In genomic region chr2:215431290-215431689, GRCh38 we compare ENCODE assay signal across 19 cellular contexts. TPM values are rescaled to one million over a fixed set of nuclear protein-coding genes. Genes with fewer than 3 reads are reported as not detected.
DNase-seq lines count a peak whose midpoint lies in the region; ATAC-seq and TF ChIP-seq lines count a peak whose summit lies in the region.
"Had no signal": no experiment of that assay in that cellular context is flagged by ENCODE, and none has a peak within 500 bp of the region (broad histone marks: within the 10 kb centered on the region; RNA-seq: fewer than 3 reads in every experiment).

No MANE protein-coding gene starts in this region.

- H3K9ac ChIP-seq in GM23248 (peak overlapping the region; percentile 99), mammary epithelial cell (ENCODE audit: insufficient read depth, low read length) (no peak overlapping the region), smooth muscle cell (ENCODE audit: low read depth) (peak overlapping the region; percentile 96)

- H3K36me3 ChIP-seq in GM23248 (ENCODE audit: low read depth) (peaks cover 93% of the 10 kb centered on the region), mammary epithelial cell (ENCODE audit: insufficient read depth, low read length) (peaks cover 66% of the 10 kb centered on the region), hepatocyte (replicated peaks; ENCODE audit: insufficient read depth, low read depth) (no peaks in the 10 kb centered on the region), smooth muscle cell (ENCODE audit: low read depth) (peaks cover 26% of the 10 kb centered on the region)

- in situ Hi-C loops in GM23248 (cut with MboI) = no loop called here
- in situ Hi-C loops in mammary epithelial cell (cut with MboI; ENCODE audit: low sequenced_read_pairs in 2 of 2) = no loop called here

- H3K4me2 ChIP-seq in GM23248 (ENCODE audit: unreplicated experiment) (peak overlapping the region; percentile 96), mammary epithelial cell (ENCODE audit: insufficient read depth, low read depth, low read length) (peak overlapping the region; percentile 76), hepatocyte (peak overlapping the region; percentile 79), smooth muscle cell (peak overlapping the region; percentile 90)

- no peaks in the 10 kb centered on the region for H3K27me3 ChIP-seq in GM23248 (replicated peaks; ENCODE audit: insufficient read depth)
- no peaks in the 10 kb centered on the region for H3K27me3 ChIP-seq in mammary epithelial cell (ENCODE audit: insufficient read depth, low read length)
- no peaks in the 10 kb centered on the region for H3K27me3 ChIP-seq in hepatocyte
- no peaks in the 10 kb centered on the region for H3K27me3 ChIP-seq in smooth muscle cell (ENCODE audit: low read depth)

- CTCF ChIA-PET in mammary epithelial cell (lab: Charles Lee; ENCODE audit: low non-redundant PET) = no interaction called here
- CTCF ChIA-PET in RWPE1 (lab: Yijun Ruan, JAX) = no interaction called here

- no peaks in the 10 kb centered on the region for H3K9me3 ChIP-seq in GM23248 (ENCODE audit: low read depth)
- no peaks in the 10 kb centered on the region for H3K9me3 ChIP-seq in mammary epithelial cell (replicated peaks; ENCODE audit: insufficient read depth, low read length)
- no peaks in the 10 kb centered on the region for H3K9me3 ChIP-seq in hepatocyte (ENCODE audit: low read depth)
- H3K9me3 ChIP-seq in smooth muscle cell (replicated peaks; ENCODE audit: low read depth) = no peaks in the 10 kb centered on the region

- H3K4me3 ChIP-seq in GM23248 = peak overlapping the region; percentile 99
- H3K4me3 ChIP-seq in mammary epithelial cell (replicated peaks in 1 of 3; ENCODE audit: insufficient read depth in 1 of 3, low read depth in 2 of 3, low read length in 3 of 3) = no peak overlapping the region
- no peak overlapping the region for H3K4me3 ChIP-seq in hepatocyte
- H3K4me3 ChIP-seq in smooth muscle cell = peak overlapping the region; percentile 74

- H3F3A ChIP-seq in GM23248 (ENCODE audit: insufficient read depth) = peaks cover 91% of the 10 kb centered on the region
- H3F3A ChIP-seq in smooth muscle cell (ENCODE audit: low read depth) = peaks cover 81% of the 10 kb centered on the region

- H3K9me2 ChIP-seq in GM23248 (ENCODE audit: insufficient read depth) (no peaks in the 10 kb centered on the region), hepatocyte (replicated peaks; ENCODE audit: insufficient read depth) (no peaks in the 10 kb centered on the region)

- no peak overlapping the region for H2AFZ ChIP-seq in GM23248
- no peak overlapping the region for H2AFZ ChIP-seq in mammary epithelial cell (ENCODE audit: low read depth, low read length)
- H2AFZ ChIP-seq in hepatocyte = no peak overlapping the region
- H2AFZ ChIP-seq in smooth muscle cell (ENCODE audit: low read depth) = no peak overlapping the region

- H3K79me2 ChIP-seq in GM23248 (ENCODE audit: insufficient read depth) (peaks cover 90% of the 10 kb centered on the region), mammary epithelial cell (ENCODE audit: insufficient read depth, low read length) (peaks cover 55% of the 10 kb centered on the region), hepatocyte (peaks cover 48% of the 10 kb centered on the region), smooth muscle cell (ENCODE audit: low read depth) (peaks cover 90% of the 10 kb centered on the region)

- TF ChIP-seq CTCF in mammary epithelial cell (conservative IDR thresholded peaks at IDR 0.05 in 1 of 2, IDR thresholded peaks at IDR 0.05 in 1 of 2; ENCODE audit: extremely low read depth in 1 of 2, insufficient read depth in 1 of 2, low read depth in 1 of 2, low read length in 2 of 2) (no peak), hepatocyte (IDR thresholded peaks at IDR 0.05; ENCODE audit: poor library complexity) (no peak), smooth muscle cell (IDR thresholded peaks at IDR 0.05; ENCODE audit: borderline replicate concordance, insufficient read depth, poor library complexity, severe bottlenecking) (no peak), omental fat pad (IDR thresholded peaks at IDR 0.05) (no peak), RWPE1 (conservative IDR thresholded peaks at IDR 0.05; ENCODE audit: low read depth) (no peak)

- intact Hi-C loops in mammary epithelial cell (cut with micrococcal nuclease) = loop anchor here (10.0 kb wide), 1 partner anchor 234 kb away; no protein-coding TSS in a partner anchor

- H3K4me1 ChIP-seq in GM23248 (ENCODE audit: insufficient read depth) = peaks cover 30% of the 10 kb centered on the region
- peaks cover 23% of the 10 kb centered on the region for H3K4me1 ChIP-seq in mammary epithelial cell (ENCODE audit: insufficient read depth, low read length)
- H3K4me1 ChIP-seq in hepatocyte (ENCODE audit: insufficient read depth) = peaks cover 24% of the 10 kb centered on the region
- peaks cover 6% of the 10 kb centered on the region for H3K4me1 ChIP-seq in smooth muscle cell (ENCODE audit: low read depth)

- POLR2A ChIA-PET in RWPE1 (lab: Yijun Ruan, JAX; ENCODE audit: low non-redundant PET) = no interaction called here

- dilution Hi-C loops in mammary epithelial cell (cut with HindIII; ENCODE audit: low sequenced_read_pairs) = no loop called here

- no TSS peak for BruUV-seq in mammary epithelial cell (replicated peaks; lab: Mats Ljungman, UMichigan)

- 16 to 18% methylated on average over 2 of the region's 2 CpGs for WGBS in GM23248 (ENCODE audit: low coverage in 1 of 2, low lambda C conversion rate in 2 of 2, missing lambda C conversion rate in 2 of 2), 2 experiments
- WGBS in mammary epithelial cell (ENCODE audit: low coverage, missing lambda C conversion rate) = 86% methylated on average over 2 of the region's 2 CpGs
- 50% methylated on average over 2 of the region's 2 CpGs for WGBS in hepatocyte (ENCODE audit: low lambda C conversion rate, missing lambda C conversion rate)
- whole genome bisulfite sequencing in smooth muscle cell (ENCODE audit: low lambda C conversion rate) = 35% methylated on average over 2 of the region's 2 CpGs

- peaks cover 44% of the 10 kb centered on the region for H4K20me1 ChIP-seq in GM23248 (ENCODE audit: insufficient read depth)
- no peaks in the 10 kb centered on the region for H4K20me1 ChIP-seq in mammary epithelial cell (ENCODE audit: insufficient read depth, low read length)
- no peaks in the 10 kb centered on the region for H4K20me1 ChIP-seq in hepatocyte (ENCODE audit: insufficient read depth, poor library complexity, severe bottlenecking)
- H4K20me1 ChIP-seq in smooth muscle cell (ENCODE audit: low read depth) = peaks cover 95% of the 10 kb centered on the region

- DNase-seq in GM23248 (peak; percentile 31), mammary epithelial cell (no peak), hepatocyte (ENCODE audit: low spot score) (no peak), smooth muscle cell (lab: John Stamatoyannopoulos, UW; ENCODE audit: unreplicated experiment) (no peak), omental fat pad (ENCODE audit: low spot score) (no peak), RWPE1 (ENCODE audit: low spot score) (no peak)
- no peak for DNase-seq in activated naive CD4-positive, alpha-beta T cell (lab: John Stamatoyannopoulos, UW)
- DNase-seq: activated B cell treated with CpG ODN at 0.5 μM for 24 hours; activated CD4-positive, alpha-beta memory T cell treated with anti-CD3 and anti-CD28 coated beads, Interleukin-2, amount 10 ng/mL, durations not matched to agents 7 days and 5 days; activated T-cell treated with anti-CD3 and anti-CD28 coated beads, Interleukin-2, amount 50 U/mL, for 1 hour; DMS 273 treated with DMSO at 0.1 percent for 48 hours; effector CD4-positive, alpha-beta T cell; GDM1; NCI-H2171; NCI-H748 treated with DMSO at 0.1 percent for 48 hours; right cardiac atrium; stimulated activated CD4-positive, alpha-beta T cell treated with anti-CD3 and anti-CD28 coated beads, Interleukin-2, amount 100 ng/mL, for 24 hours; stimulated activated naive CD8-positive, alpha-beta T cell treated with anti-CD3 and anti-CD28 coated beads, Interleukin-15, amount 100 ng/mL, for 72 hours had no signal

- H3K27ac ChIP-seq in GM23248 (peak overlapping the region; percentile 97), mammary epithelial cell (ENCODE audit: insufficient read depth, low read depth, low read length) (no peak overlapping the region), hepatocyte (peak overlapping the region; percentile 2), smooth muscle cell (ENCODE audit: low read depth) (peak overlapping the region; percentile 96), RWPE1 (no peak overlapping the region)

- no peak for ATAC-seq in omental fat pad (ENCODE audit: low FRiP score)
- no peak for ATAC-seq in GM18858 (IDR thresholded peaks at IDR 0.05; ENCODE audit: unreplicated experiment)
- ATAC-seq: stimulated activated naive CD8-positive, alpha-beta T cell treated with anti-CD3 and anti-CD28 coated beads, Interleukin-15, amount 100 ng/mL, for 72 hours had no signal

RNA-seq across cellular contexts. Expression of gene FN1, which starts 4.6 kb away (rescaled TPM):
- total RNA-seq in GM23248 (2014; rRNA removed; shearing (Covaris generic)) = 33,406 and 36,331 TPM in 2 replicates
- polyA plus RNA-seq in GM23248 (2016; fragmentation: Nextera tagmentation; extraction: Ambion mirVana) (19,771 and 20,647 TPM in 2 replicates), mammary epithelial cell (3,880 TPM), hepatocyte (1,572 and 1,650 TPM in 2 replicates), smooth muscle cell (8,934 and 10,917 TPM in 2 replicates)
- total RNA-seq in mammary epithelial cell (over 10,000 TPM; 11,348 to 20,313 TPM), hepatocyte (2,129 and 3,020 TPM in 2 replicates), smooth muscle cell (21,173 and 21,295 TPM in 2 replicates), omental fat pad (100 to 1,000 TPM in 3 of 4 donors, 10 to 100 TPM in 1; 89.6 to 220 (median 177) TPM)
- polyA minus RNA-seq in mammary epithelial cell = 7,804 TPM
- total RNA-seq: activated B cell treated with CpG ODN at 0.5 μM for 24 hours had no signal

Comparison
In these comparisons a context has a peak if more than half of its experiments do, and no peak if none do; other contexts are left out.
1. H3K27ac ChIP-seq: peak in GM23248 (single experiment), hepatocyte (single experiment) and smooth muscle cell (single experiment); none in mammary epithelial cell (single experiment) and RWPE1 (single experiment).
2. H3K4me3 ChIP-seq: peak in GM23248 (single experiment) and smooth muscle cell (single experiment); none in mammary epithelial cell (0 of 3) and hepatocyte (single experiment).
3. Peak in every context shown above with its lines, with median percentiles within 50 percentile points of each other: H3K4me2 ChIP-seq.